ENCODE assay signal across 21 cellular contexts in the genomic region with DNA sequence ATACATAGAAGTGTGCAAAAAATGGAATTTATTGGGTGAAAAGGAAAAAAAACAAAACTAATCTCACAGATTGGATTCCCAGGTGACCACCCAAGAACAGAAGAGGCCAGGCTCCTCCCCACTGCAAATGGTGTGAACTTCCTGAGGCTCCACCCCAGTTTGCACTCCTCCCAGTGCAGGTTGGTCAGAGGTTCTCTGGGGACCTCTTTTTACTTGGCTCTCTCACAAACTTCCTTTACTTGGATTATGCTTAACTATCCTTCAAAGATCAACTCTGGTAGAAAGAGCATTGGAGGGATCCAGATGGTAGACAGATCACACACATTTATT.
"Had no signal": no experiment of that assay in that cellular context is flagged by ENCODE, and none has a peak within 500 bp of the region (broad histone marks: within the 10 kb centered on the region; RNA-seq: fewer than 3 reads in every experiment).

No MANE protein-coding gene starts in this region.

- H3K4me1 ChIP-seq: esophagus squamous epithelium, gastrocnemius medialis, heart right ventricle, left lung, lower lobe of right lung had no signal

- H3K4me3 ChIP-seq: coronary artery, dorsolateral prefrontal cortex, esophagus squamous epithelium, gastrocnemius medialis, heart right ventricle, left lung, lower lobe of right lung had no signal

- DNase-seq: dermis blood vessel endothelial cell; dorsolateral prefrontal cortex; effector CD4-positive, alpha-beta T cell; effector memory CD4-positive, alpha-beta T cell; erythroblast; esophagus squamous epithelium; foreskin fibroblast; foreskin melanocyte; gastrocnemius medialis; glutamatergic neuron; heart right ventricle; hippocampal formation; left cardiac atrium; left lung; left ventricle myocardium superior; lower lobe of right lung; mesenchymal stem cell; midbrain had no signal

- H3K36me3 ChIP-seq: esophagus squamous epithelium, gastrocnemius medialis, heart right ventricle, left lung, lower lobe of right lung had no signal

- ATAC-seq: esophagus mucosa, gastrocnemius medialis, left cardiac atrium, left lung, left ventricle myocardium superior, lower lobe of right lung had no signal

- H3K27me3 ChIP-seq: dorsolateral prefrontal cortex, esophagus squamous epithelium, gastrocnemius medialis, heart right ventricle, left lung had no signal

- H3K27ac ChIP-seq: coronary artery, dorsolateral prefrontal cortex, epithelial cell of prostate, esophagus squamous epithelium, gastrocnemius medialis, heart right ventricle, left lung, lower lobe of right lung had no signal

- H3K9me3 ChIP-seq: gastrocnemius medialis had no signal
